9 cellular contexts compared by ENCODE assay signal in genomic region chr1:243313635-243314536, GRCh38. TPM values are rescaled to one million over a fixed set of nuclear protein-coding genes. Genes with fewer than 3 reads are reported as not detected.
A peak's percentile ranks its signal among the peaks of the same experiment; 100 is the strongest.
DNase-seq lines count a peak whose midpoint lies in the region; ATAC-seq and TF ChIP-seq lines count a peak whose summit lies in the region.
"Had no signal": no experiment of that assay in that cellular context is flagged by ENCODE, and none has a peak within 500 bp of the region (broad histone marks: within the 10 kb centered on the region; RNA-seq: fewer than 3 reads in every experiment).

No MANE protein-coding gene starts in this region.

- H3K4me1 Mint-ChIP-seq in GM23338: peaks cover 30% of the 10 kb centered on the region
- H3K4me1 Mint-ChIP-seq in stimulated activated naive B cell treated with anti-CD40 and anti-IgM and Interleukin-4, amounts not matched to agents 10 μg/mL and 1 μg/mL and 100 μg/mL, for 72 hours: peaks cover 12 to 18% of the 10 kb centered on the region in 2 donors

- no peak for TF ChIP-seq CTCF in GM23338 (conservative IDR thresholded peaks at IDR 0.05; ENCODE audit: low read depth in 2 of 2)

- no peaks in the 10 kb centered on the region for H3K79me2 ChIP-seq in GM23338 (replicated peaks; ENCODE audit: insufficient read depth)

- no peak overlapping the region for H3K4me3 ChIP-seq in GM23338

- H3F3A ChIP-seq in GM23338 (replicated peaks; ENCODE audit: low read depth): no peaks in the 10 kb centered on the region

- peak; percentile 83 for ATAC-seq in GM18909 (IDR thresholded peaks at IDR 0.05; ENCODE audit: poor library complexity, unreplicated experiment)
- ATAC-seq in GM23338: no peak
- peak; percentile 66 for ATAC-seq in HG03565 (IDR thresholded peaks at IDR 0.05; ENCODE audit: unreplicated experiment)
- ATAC-seq in stimulated activated naive B cell treated with anti-CD40 and anti-IgM and Interleukin-4, amounts not matched to agents 10 μg/mL and 1 μg/mL and 100 μg/mL, for 72 hours (replicated peaks): peak; percentile 53 to 76
- ATAC-seq: HCT116, PC-3 had no signal

- H3K4me1 ChIP-seq in GM23338 (ENCODE audit: insufficient read depth): peaks cover 21% of the 10 kb centered on the region

- peak overlapping the region; percentile 53; the same call in 1 of the 2 replicates for H3K27ac Mint-ChIP-seq in GM23338
- H3K27ac Mint-ChIP-seq in stimulated activated naive B cell treated with anti-CD40 and anti-IgM and Interleukin-4, amounts not matched to agents 10 μg/mL and 1 μg/mL and 100 μg/mL, for 72 hours: peak overlapping the region; percentile 56

- no peaks in the 10 kb centered on the region for H4K20me1 ChIP-seq in GM23338 (replicated peaks; ENCODE audit: insufficient read depth)

- DNase-seq in GM23338 (ENCODE audit: low spot score) (no peak), OCI-M2 (lab: John Stamatoyannopoulos, UW; ENCODE audit: unreplicated experiment) (no peak), NAMALWA (ENCODE audit: low spot score) (no peak), superior temporal gyrus (ENCODE audit: extremely low spot score) (no peak)
- DNase-seq in stimulated activated naive B cell treated with anti-CD40 and anti-IgM and Interleukin-4, amounts not matched to agents 10 μg/mL and 1 μg/mL and 100 μg/mL, for 72 hours: peak; percentile 2
- DNase-seq: PC-3 had no signal

- H3K36me3 ChIP-seq in GM23338 (ENCODE audit: insufficient read depth): no peaks in the 10 kb centered on the region

- no peak overlapping the region for H3K27ac ChIP-seq in GM23338 (ENCODE audit: low read depth)

- no peak overlapping the region for H3K4me3 Mint-ChIP-seq in GM23338
- H3K4me3 Mint-ChIP-seq in stimulated activated naive B cell treated with anti-CD40 and anti-IgM and Interleukin-4, amounts not matched to agents 10 μg/mL and 1 μg/mL and 100 μg/mL, for 72 hours: peak overlapping the region; percentile 57 to 62

- H3K9me3 Mint-ChIP-seq in GM23338: no peaks in the 10 kb centered on the region
- H3K9me3 Mint-ChIP-seq in stimulated activated naive B cell treated with anti-CD40 and anti-IgM and Interleukin-4, amounts not matched to agents 10 μg/mL and 1 μg/mL and 100 μg/mL, for 72 hours: no peaks in the 10 kb centered on the region

- H3K4me2 ChIP-seq in GM23338: no peak overlapping the region

- no peak overlapping the region for H2AFZ ChIP-seq in GM23338

- no peaks in the 10 kb centered on the region for H3K27me3 ChIP-seq in GM23338 (ENCODE audit: insufficient read depth)

- H3K36me3 Mint-ChIP-seq in GM23338 (ENCODE audit: low read depth): peaks cover 6% of the 10 kb centered on the region; the same call in 2 of the 3 replicates
- peaks cover 22 to 49% of the 10 kb centered on the region in 2 donors for H3K36me3 Mint-ChIP-seq in stimulated activated naive B cell treated with anti-CD40 and anti-IgM and Interleukin-4, amounts not matched to agents 10 μg/mL and 1 μg/mL and 100 μg/mL, for 72 hours

- no peaks in the 10 kb centered on the region; the same call in 1 of the 2 replicates for H3K9me2 ChIP-seq in GM23338 (ENCODE audit: insufficient read depth)

- peaks cover 3% of the 10 kb centered on the region for H3K27me3 Mint-ChIP-seq in GM23338 (ENCODE audit: insufficient read depth, low read depth, poor library complexity)
- no peaks in the 10 kb centered on the region for H3K27me3 Mint-ChIP-seq in stimulated activated naive B cell treated with anti-CD40 and anti-IgM and Interleukin-4, amounts not matched to agents 10 μg/mL and 1 μg/mL and 100 μg/mL, for 72 hours

TF ChIP-seq in GM23338, 12 proteins besides CTCF, POLR2A, EP300 and RAD21:
- TF ChIP-seq EZH2phosphoT487 (IDR thresholded peaks at IDR 0.05; ENCODE audit: unreplicated experiment): no peak
- TF ChIP-seq REST (IDR thresholded peaks at IDR 0.05; ENCODE audit: unreplicated experiment): no peak

RNA-seq across cellular contexts. Expression of gene SDCCAG8, which starts 58.0 kb away (rescaled TPM):
- total RNA-seq in GM23338 (2014; rRNA removed; shearing (Covaris generic)): 16.1 and 28.0 TPM in 2 replicates
- polyA plus RNA-seq in GM23338 (2016; fragmentation: Nextera tagmentation; extraction: Ambion mirVana): 66.7 and 70.2 TPM in 2 replicates

RNA-seq across cellular contexts. Expression of gene CEP170, which starts 58.8 kb away (rescaled TPM):
- 93.1 and 100 TPM in 2 replicates for total RNA-seq in GM23338 (2014; rRNA removed; shearing (Covaris generic))
- 89.2 and 104 TPM in 2 replicates for polyA plus RNA-seq in GM23338 (2016; fragmentation: Nextera tagmentation; extraction: Ambion mirVana)
